14 cellular contexts compared by ENCODE assay signal in genomic region chr2:219632758-219633101, GRCh38.
"Had no signal": no experiment of that assay in that cellular context is flagged by ENCODE, and none has a peak within 500 bp of the region (broad histone marks: within the 10 kb centered on the region; RNA-seq: fewer than 3 reads in every experiment).

No MANE protein-coding gene starts in this region.

- H3K4me1 ChIP-seq: psoas muscle had no signal

- ATAC-seq: activated CD4-positive, CD25-positive, alpha-beta regulatory T cell treated with anti-CD3 and anti-CD28 coated beads, Interleukin-2, amount 50 U/mL, for 24 hours; activated T-cell treated with anti-CD3 and anti-CD28 coated beads, Interleukin-2, amount 50 U/mL, for 4 hours; esophagus mucosa; psoas muscle; stimulated activated effector memory CD8-positive, alpha-beta T cell treated with anti-CD3 and anti-CD28 coated beads, Interleukin-12 subunit alpha, Interleukin-12 subunit beta, amount 100 ng/mL, for 72 hours had no signal

- H3K27ac ChIP-seq: adrenal gland, cardiac muscle cell, hepatocyte, psoas muscle, tibial artery, vagina had no signal

- H3K36me3 ChIP-seq: adrenal gland, vagina had no signal

- H3K9me3 ChIP-seq: adrenal gland, psoas muscle, tibial artery, vagina had no signal

- H3K27me3 ChIP-seq: adrenal gland, cardiac muscle cell, hepatocyte, vagina had no signal

- DNase-seq: activated effector memory CD4-positive, alpha-beta T cell treated with Interleukin-2 at 50 U/mL for 16 hours; activated T-cell treated with anti-CD3 and anti-CD28 coated beads, Interleukin-2, amount 50 U/mL, for 4 hours; nucleus accumbens; psoas muscle; stimulated activated CD4-positive, alpha-beta T cell treated with anti-CD3 and anti-CD28 coated beads, Interleukin-12 subunit alpha, Interleukin-12 subunit beta, amount 100 ng/mL, for 4 hours; stimulated activated CD4-positive, alpha-beta T cell treated with anti-CD3 and anti-CD28 coated beads, Interleukin-2, amount 100 ng/mL, for 24 hours had no signal

- H3K4me3 ChIP-seq: adrenal gland, cardiac muscle cell, hepatocyte, psoas muscle, tibial artery, vagina had no signal
